ENCODE assay signal across 8 cellular contexts in genomic region chr18:45384137-45384998, GRCh38.
DNase-seq lines count a peak whose midpoint lies in the region; ATAC-seq, FAIRE-seq and TF ChIP-seq lines count a peak whose summit lies in the region.

No MANE protein-coding gene starts in this region.

- peak; percentile 47 for ATAC-seq in GM19351 (IDR thresholded peaks at IDR 0.05; ENCODE audit: unreplicated experiment)
- peak; percentile 82 for ATAC-seq in SK-N-SH treated with all-trans-retinoic acid at 6 μM for 48 hours
- peak; percentile 87 for ATAC-seq in GM12878
- no peak for ATAC-seq in GM21619 (IDR thresholded peaks at IDR 0.05; ENCODE audit: unreplicated experiment)

- no peak overlapping the region for H3K4me3 Mint-ChIP-seq in CD4-positive, alpha-beta memory T cell

- CTCF ChIA-PET in CD4-positive, alpha-beta memory T cell (lab: Charles Lee; ENCODE audit: partially characterized antibody), result interaction anchor here (0.8 to 2.3 kb wide), 5 partner anchors 10 to 1813 kb away, joined by 3 to 8 read pairs (median 3); no protein-coding TSS in a partner anchor
- CTCF ChIA-PET in GM12878 (lab: Yijun Ruan, JAX), result interaction anchor here (0.6 to 8.5 kb wide), 27 partner anchors 9 to 1813 kb away, joined by 3 to 78 read pairs (median 4); no protein-coding TSS in a partner anchor

- DNase-seq in CD4-positive, alpha-beta memory T cell, result peak in 3 of 5 donors; percentile 1 to 26 (median 10)
- peak; percentile 30 for DNase-seq in MV-4-11 (lab: John Stamatoyannopoulos, UW)
- DNase-seq in GM12878 (ENCODE audit: low read depth, low spot score), result peak; percentile 8
- DNase-seq in iPS-NIHi11 (ENCODE audit: low spot score), result peak; percentile 80
- DNase-seq in stimulated activated CD4-positive, alpha-beta T cell treated with anti-CD3 and anti-CD28 coated beads, Interleukin-15, amount 100 ng/mL, for 48 hours (ENCODE audit: low read depth in 2 of 2), result peak; percentile 9 to 40

- no peak overlapping the region for H3K9ac ChIP-seq in GM12878 (ENCODE audit: control insufficient read depth, insufficient read depth, low read length)

- H3K4me1 Mint-ChIP-seq in CD4-positive, alpha-beta memory T cell, result no peaks in the 10 kb centered on the region

- H3K27ac Mint-ChIP-seq in CD4-positive, alpha-beta memory T cell, result no peak overlapping the region

- peak; percentile 51 to 72 (median 67); a peak in 5 of 6 replicates for TF ChIP-seq CTCF in GM12878 (IDR thresholded peaks at IDR 0.05 in 2 of 3, conservative IDR thresholded peaks at IDR 0.05 in 1 of 3; ENCODE audit: control insufficient read depth in 2 of 3, extremely low read depth in 1 of 3, insufficient read depth in 1 of 3, low read depth in 3 of 3, low read length in 3 of 3)

- FAIRE-seq in GM12878 (lab: Jason Lieb, UNC), result peak; percentile 56

- no peak for TF ChIP-seq EP300 in GM12878 (IDR thresholded peaks at IDR 0.05; ENCODE audit: borderline replicate concordance in 1 of 2, control insufficient read depth in 1 of 2, low read depth in 2 of 2, low read length in 2 of 2)

- RAD21 ChIA-PET in GM12878 (lab: Charles Lee; ENCODE audit: unreplicated experiment), result interaction anchor here (0.6 to 2.5 kb wide), 9 partner anchors 12 to 1763 kb away, joined by 3 to 10 read pairs (median 4); no protein-coding TSS in a partner anchor

- BruUV-seq in GM12878 (replicated peaks; lab: Mats Ljungman, UMichigan), result no TSS peak

- H2AFZ ChIP-seq in GM12878 (ENCODE audit: control insufficient read depth, low read depth, low read length), result no peak overlapping the region

- intact Hi-C loops in CD4-positive, alpha-beta memory T cell (cut with micrococcal nuclease), result loop anchor here (10.0 kb wide), 1 partner anchor 710 kb away; no protein-coding TSS in a partner anchor
- intact Hi-C loops in GM12878 (cut with micrococcal nuclease; ENCODE audit: unreplicated experiment), result loop anchor here (1.0 to 10.0 kb wide), 8 partner anchors 102 to 1763 kb away; no protein-coding TSS in a partner anchor

- H3K4me2 ChIP-seq in GM12878 (ENCODE audit: control insufficient read depth, insufficient read depth), result no peak overlapping the region

- no peaks in the 10 kb centered on the region for H3K9me3 Mint-ChIP-seq in CD4-positive, alpha-beta memory T cell

- H3K4me1 ChIP-seq in CD4-positive, alpha-beta memory T cell (ENCODE audit: insufficient read depth, low read length), result no peaks in the 10 kb centered on the region
- H3K4me1 ChIP-seq in GM12878 (ENCODE audit: control insufficient read depth, insufficient read depth, low read length), result no peaks in the 10 kb centered on the region

- H3K27ac ChIP-seq in CD4-positive, alpha-beta memory T cell (ENCODE audit: low read depth, low read length), result no peak overlapping the region
- H3K27ac ChIP-seq in GM12878 (ENCODE audit: control insufficient read depth, insufficient read depth), result no peak overlapping the region

- in situ Hi-C loops in GM12878 (cut with MboI), result no loop called here

- no peaks in the 10 kb centered on the region for H3K27me3 ChIP-seq in CD4-positive, alpha-beta memory T cell (ENCODE audit: insufficient read depth, low read length)
- H3K27me3 ChIP-seq in GM12878 (replicated peaks in 1 of 2; ENCODE audit: control insufficient read depth in 2 of 2, insufficient read depth in 2 of 2, low read length in 1 of 2), result peaks cover 0 to 2% of the 10 kb centered on the region in 2 experiments; a peak in 1 of 4 replicates

- no peaks in the 10 kb centered on the region for H3K36me3 Mint-ChIP-seq in CD4-positive, alpha-beta memory T cell

- H3K4me3 ChIP-seq in CD4-positive, alpha-beta memory T cell (ENCODE audit: low read length in 2 of 2), result no peak overlapping the region
- no peak overlapping the region for H3K4me3 ChIP-seq in GM12878

- SMC1A ChIA-PET in GM12878 (lab: Charles Lee; ENCODE audit: uncharacterized antibody, unreplicated experiment), result interaction anchor here (0.6 to 3.2 kb wide), 13 partner anchors 13 to 1498 kb away, joined by 3 to 18 read pairs (median 4); no protein-coding TSS in a partner anchor

- H3K9me3 ChIP-seq in CD4-positive, alpha-beta memory T cell (ENCODE audit: control insufficient read depth in 1 of 2, low read length in 2 of 2), result no peaks in the 10 kb centered on the region
- no peaks in the 10 kb centered on the region for H3K9me3 ChIP-seq in GM12878 (replicated peaks; ENCODE audit: control insufficient read depth, insufficient read depth, low read length)

- H4K20me1 ChIP-seq in GM12878 (ENCODE audit: control insufficient read depth, insufficient read depth), result no peaks in the 10 kb centered on the region

- POLR2A ChIA-PET in CD4-positive, alpha-beta memory T cell (lab: Charles Lee; ENCODE audit: partially characterized antibody), result no interaction called here
- POLR2A ChIA-PET in GM12878 (lab: Charles Lee), result interaction anchor here (0.6 kb wide), 1 partner anchor 1748 kb away, joined by 4 read pairs; no protein-coding TSS in a partner anchor

- H3K36me3 ChIP-seq in CD4-positive, alpha-beta memory T cell (ENCODE audit: insufficient read depth, low read length), result no peaks in the 10 kb centered on the region
- H3K36me3 ChIP-seq in GM12878 (ENCODE audit: control insufficient read depth in 2 of 2, insufficient read depth in 2 of 2, low read length in 1 of 2), result no peaks in the 10 kb centered on the region

- TF ChIP-seq POLR2A in GM12878 (IDR thresholded peaks at IDR 0.05; ENCODE audit: low read depth, low read length), result no peak

- TF ChIP-seq RAD21 in GM12878 (IDR thresholded peaks at IDR 0.05; ENCODE audit: insufficient read depth, low read depth, low read length), result peak; percentile 83

- no peaks in the 10 kb centered on the region for H3K79me2 ChIP-seq in GM12878 (ENCODE audit: control insufficient read depth, insufficient read depth, low read length)

- 7% methylated on average over 5 of the region's 5 CpGs for WGBS in GM12878 (ENCODE audit: insufficient coverage, insufficient replicate concordance, low lambda C conversion rate, missing lambda C conversion rate)

- H3K27me3 Mint-ChIP-seq in CD4-positive, alpha-beta memory T cell, result peaks cover 12 to 13% of the 10 kb centered on the region in 2 donors

TF ChIP-seq in SK-N-SH treated with all-trans-retinoic acid at 6 μM for 48 hours, 23 proteins besides CTCF, POLR2A, EP300 and RAD21 (continues in another document):
- TF ChIP-seq, protein P1, sequence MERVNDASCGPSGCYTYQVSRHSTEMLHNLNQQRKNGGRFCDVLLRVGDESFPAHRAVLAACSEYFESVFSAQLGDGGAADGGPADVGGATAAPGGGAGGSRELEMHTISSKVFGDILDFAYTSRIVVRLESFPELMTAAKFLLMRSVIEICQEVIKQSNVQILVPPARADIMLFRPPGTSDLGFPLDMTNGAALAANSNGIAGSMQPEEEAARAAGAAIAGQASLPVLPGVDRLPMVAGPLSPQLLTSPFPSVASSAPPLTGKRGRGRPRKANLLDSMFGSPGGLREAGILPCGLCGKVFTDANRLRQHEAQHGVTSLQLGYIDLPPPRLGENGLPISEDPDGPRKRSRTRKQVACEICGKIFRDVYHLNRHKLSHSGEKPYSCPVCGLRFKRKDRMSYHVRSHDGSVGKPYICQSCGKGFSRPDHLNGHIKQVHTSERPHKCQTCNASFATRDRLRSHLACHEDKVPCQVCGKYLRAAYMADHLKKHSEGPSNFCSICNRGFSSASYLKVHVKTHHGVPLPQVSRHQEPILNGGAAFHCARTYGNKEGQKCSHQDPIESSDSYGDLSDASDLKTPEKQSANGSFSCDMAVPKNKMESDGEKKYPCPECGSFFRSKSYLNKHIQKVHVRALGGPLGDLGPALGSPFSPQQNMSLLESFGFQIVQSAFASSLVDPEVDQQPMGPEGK (CRISPR knock-in tag; IDR thresholded peaks at IDR 0.05; ENCODE audit: borderline replicate concordance), result no peak
- TF ChIP-seq ESRRG (CRISPR knock-in tag; IDR thresholded peaks at IDR 0.05) (no peak), RARB (CRISPR knock-in tag; IDR thresholded peaks at IDR 0.05) (no peak), BACH2 (CRISPR knock-in tag; IDR thresholded peaks at IDR 0.05; ENCODE audit: borderline replicate concordance) (no peak), ZFP3 (CRISPR knock-in tag; IDR thresholded peaks at IDR 0.05) (no peak), ZNF8 (CRISPR knock-in tag; IDR thresholded peaks at IDR 0.05) (no peak), OSR1 (CRISPR knock-in tag; IDR thresholded peaks at IDR 0.05) (no peak)

TF ChIP-seq in GM12878, 131 proteins besides CTCF, POLR2A, EP300 and RAD21:
- TF ChIP-seq SMC3 (IDR thresholded peaks at IDR 0.05; ENCODE audit: borderline replicate concordance, low read length), result peak; percentile 70
- TF ChIP-seq, protein P2, sequence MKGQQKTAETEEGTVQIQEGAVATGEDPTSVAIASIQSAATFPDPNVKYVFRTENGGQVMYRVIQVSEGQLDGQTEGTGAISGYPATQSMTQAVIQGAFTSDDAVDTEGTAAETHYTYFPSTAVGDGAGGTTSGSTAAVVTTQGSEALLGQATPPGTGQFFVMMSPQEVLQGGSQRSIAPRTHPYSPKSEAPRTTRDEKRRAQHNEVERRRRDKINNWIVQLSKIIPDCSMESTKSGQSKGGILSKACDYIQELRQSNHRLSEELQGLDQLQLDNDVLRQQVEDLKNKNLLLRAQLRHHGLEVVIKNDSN (IDR thresholded peaks at IDR 0.05; ENCODE audit: borderline replicate concordance, extremely low read length, insufficient read depth, low read depth, low read length), result no peak

Comparison
In these comparisons a context has a peak if more than half of its experiments do, and no peak if none do; other contexts are left out.
1. DNase-seq: peak in every context shown above with its lines; median percentile 80 in iPS-NIHi11; 30 in MV-4-11; 24 in stimulated activated CD4-positive, alpha-beta T cell treated with anti-CD3 and anti-CD28 coated beads, Interleukin-15, amount 100 ng/mL, for 48 hours; 10 in CD4-positive, alpha-beta memory T cell; 8 in GM12878.